18 cellular contexts compared by ENCODE assay signal in genomic region chr12:107356937-107357295, GRCh38.
"Had no signal": no experiment of that assay in that cellular context is flagged by ENCODE, and none has a peak within 500 bp of the region (broad histone marks: within the 10 kb centered on the region; RNA-seq: fewer than 3 reads in every experiment).

No MANE protein-coding gene starts in this region.

- H3K4me3 ChIP-seq: MG63 had no signal

- H3K27me3 ChIP-seq: MG63 had no signal

- H3K36me3 ChIP-seq: MG63 had no signal

- H3K27ac ChIP-seq: RWPE1 had no signal

- H3K9me3 ChIP-seq: MG63 had no signal

- ATAC-seq: Panc1 had no signal

- DNase-seq: Karpas-422, KG1, NCI-H1092, NCI-H1105 treated with DMSO at 0.1 percent for 48 hours, NCI-H1417 treated with DMSO at 0.1 percent for 48 hours, NCI-H146, NCI-H1694 treated with DMSO at 0.1 percent for 48 hours, NCI-H1930, NCI-H2081, NCI-H2107, NCI-H2227 treated with DMSO at 0.1 percent for 48 hours, NCI-H524, NCI-H526 treated with DMSO at 0.1 percent for 48 hours, NCI-H748 treated with DMSO at 0.1 percent for 48 hours, SHP77 had no signal
